In the genomic region with DNA sequence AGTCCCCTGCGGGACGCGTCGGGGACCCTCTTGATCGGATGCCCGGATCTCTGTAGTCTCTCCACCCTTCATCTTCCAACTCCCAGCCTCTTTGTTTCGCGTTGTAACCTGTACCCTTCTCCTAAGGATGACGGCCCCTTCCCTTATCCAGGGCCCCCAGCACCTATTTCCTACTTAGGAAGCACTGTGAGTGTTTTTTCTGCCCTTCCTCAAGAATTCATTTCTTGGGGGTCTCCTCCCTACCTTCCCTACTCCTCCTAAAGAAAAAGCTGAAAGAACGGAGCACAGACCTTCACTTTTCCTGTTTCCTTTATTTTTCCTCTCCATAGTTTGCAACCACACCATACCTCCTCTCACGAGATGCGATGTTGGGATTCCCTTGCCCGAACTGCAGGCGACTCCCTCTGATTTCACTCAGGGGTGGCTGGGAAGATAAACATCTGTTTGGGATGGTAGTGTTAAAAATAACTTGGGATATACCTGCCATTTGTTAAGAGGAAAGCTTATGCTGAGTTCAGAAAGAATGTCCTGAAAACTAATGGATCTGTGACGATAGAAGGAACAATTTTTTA, we compare ENCODE assay signal across 8 cellular contexts. TPM values are rescaled to one million over a fixed set of nuclear protein-coding genes. Genes with fewer than 3 reads are reported as not detected.
DNase-seq lines count a peak whose midpoint lies in the region; ATAC-seq and TF ChIP-seq lines count a peak whose summit lies in the region.

No MANE protein-coding gene starts in this region.

- H3K9me3 Mint-ChIP-seq in CD8-positive, alpha-beta T cell: no peaks in the 10 kb centered on the region
- no peaks in the 10 kb centered on the region for H3K9me3 Mint-ChIP-seq in neural crest cell

- TF ChIP-seq CTCF in CD8-positive, alpha-beta T cell (IDR thresholded peaks at IDR 0.05): no peak
- no peak for TF ChIP-seq CTCF in neural crest cell (conservative IDR thresholded peaks at IDR 0.05)

- no peak for ATAC-seq in CD8-positive, alpha-beta T cell
- ATAC-seq in GM21390 (IDR thresholded peaks at IDR 0.05; ENCODE audit: unreplicated experiment) (no peak), GM21360 (IDR thresholded peaks at IDR 0.05; ENCODE audit: unreplicated experiment) (no peak), HG02840 (IDR thresholded peaks at IDR 0.05; ENCODE audit: low FRiP score, unreplicated experiment) (no peak)

- intact Hi-C loops in CD8-positive, alpha-beta T cell (cut with DNase I, micrococcal nuclease): loop anchor here (5.0 to 10.0 kb wide), 7 partner anchors 70 to 1590 kb away; partner anchors contain the start of genes CCDC15 (in 2 of the 2), CHEK1 (in 2 of the 2), TBRG1 (in 2 of the 2) and TIRAP (in 2 of the 2)

- H3K9me3 ChIP-seq in CD8-positive, alpha-beta T cell (ENCODE audit: low read length): no peaks in the 10 kb centered on the region
- no peaks in the 10 kb centered on the region for H3K9me3 ChIP-seq in effector memory CD4-positive, alpha-beta T cell (ENCODE audit: control insufficient read depth, low read length)

- no peaks in the 10 kb centered on the region for H3K27me3 Mint-ChIP-seq in CD8-positive, alpha-beta T cell (ENCODE audit: low read depth)
- no peaks in the 10 kb centered on the region for H3K27me3 Mint-ChIP-seq in neural crest cell (ENCODE audit: low read depth)

- POLR2A ChIA-PET in CD8-positive, alpha-beta T cell (lab: Charles Lee): interaction anchor here (0.8 to 1.6 kb wide), 3 partner anchors 50 to 71 kb away, joined by 3 to 4 read pairs (median 3); no protein-coding TSS in a partner anchor

- peaks cover 18% of the 10 kb centered on the region for H3K4me1 ChIP-seq in CD8-positive, alpha-beta T cell (ENCODE audit: insufficient read depth, low read length)
- peaks cover 9% of the 10 kb centered on the region for H3K4me1 ChIP-seq in effector memory CD4-positive, alpha-beta T cell (ENCODE audit: control insufficient read depth, insufficient read depth, low read length, poor library complexity, severe bottlenecking)

- H3K4me3 Mint-ChIP-seq in CD8-positive, alpha-beta T cell: peak overlapping the region; percentile 99
- H3K4me3 Mint-ChIP-seq in neural crest cell: peak overlapping the region; percentile 100

- peaks cover 42% of the 10 kb centered on the region for H3K4me1 Mint-ChIP-seq in CD8-positive, alpha-beta T cell (ENCODE audit: low read depth)
- H3K4me1 Mint-ChIP-seq in neural crest cell: peaks cover 37% of the 10 kb centered on the region

- peak overlapping the region; percentile 71 for H3K27ac ChIP-seq in CD8-positive, alpha-beta T cell (ENCODE audit: low read depth, low read length)
- H3K27ac ChIP-seq in effector memory CD4-positive, alpha-beta T cell (ENCODE audit: insufficient read depth, low read length, poor library complexity, severe bottlenecking): peak overlapping the region; percentile 76

- H3K27me3 ChIP-seq in CD8-positive, alpha-beta T cell (ENCODE audit: insufficient read depth, low read length): no peaks in the 10 kb centered on the region
- H3K27me3 ChIP-seq in effector memory CD4-positive, alpha-beta T cell (replicated peaks; ENCODE audit: control insufficient read depth, insufficient read depth, low read length, poor library complexity, severe bottlenecking): no peaks in the 10 kb centered on the region

- CTCF ChIA-PET in CD8-positive, alpha-beta T cell (lab: Charles Lee): interaction anchor here (0.5 to 1.0 kb wide), 2 partner anchors 11 to 19 kb away, joined by 3 read pairs; no protein-coding TSS in a partner anchor

- H3K27ac Mint-ChIP-seq in CD8-positive, alpha-beta T cell: peak overlapping the region; percentile 60
- peak overlapping the region; percentile 90 for H3K27ac Mint-ChIP-seq in neural crest cell (ENCODE audit: unreplicated experiment)

- H3K36me3 ChIP-seq in CD8-positive, alpha-beta T cell (ENCODE audit: insufficient read depth, low read length): no peaks in the 10 kb centered on the region
- peaks cover 8% of the 10 kb centered on the region for H3K36me3 ChIP-seq in effector memory CD4-positive, alpha-beta T cell (ENCODE audit: control insufficient read depth, insufficient read depth, low read length)

- peaks cover 39% of the 10 kb centered on the region for H3K36me3 Mint-ChIP-seq in CD8-positive, alpha-beta T cell
- H3K36me3 Mint-ChIP-seq in neural crest cell (ENCODE audit: low read depth): peaks cover 3% of the 10 kb centered on the region

- peak overlapping the region; percentile 95 for H3K4me3 ChIP-seq in CD8-positive, alpha-beta T cell (ENCODE audit: low read depth, low read length)
- H3K4me3 ChIP-seq in effector memory CD4-positive, alpha-beta T cell (ENCODE audit: insufficient read depth, low read depth, low read length, poor library complexity, severe bottlenecking): peak overlapping the region; percentile 83

- DNase-seq in CD8-positive, alpha-beta T cell: no peak
- DNase-seq in M059J (ENCODE audit: low read depth) (peak; percentile 9), neural crest cell (ENCODE audit: low read depth, low spot score) (no peak), hypothalamus (lab: John Stamatoyannopoulos, UW) (no peak)
- DNase-seq in effector memory CD4-positive, alpha-beta T cell: no peak

RNA-seq across cellular contexts. Expression of gene FAM118B, which starts 0.6 kb away (rescaled TPM):
- total RNA-seq in CD8-positive, alpha-beta T cell: under 1 TPM; 0.64 to 0.79 TPM
- 27.3 and 28.3 TPM in 2 replicates for total RNA-seq in M059J (2014; rRNA removed; shearing (Covaris generic))
- total RNA-seq in neural crest cell: 28.4 and 30.1 TPM in 2 replicates

RNA-seq across cellular contexts. Expression of gene RPUSD4, which starts 0.7 kb away (rescaled TPM):
- 10 to 100 TPM; 42.3 to 43.8 TPM for total RNA-seq in CD8-positive, alpha-beta T cell
- 12.0 and 25.9 TPM in 2 replicates for total RNA-seq in M059J (2014; rRNA removed; shearing (Covaris generic))
- 45.1 and 45.3 TPM in 2 replicates for total RNA-seq in neural crest cell

RNA-seq across cellular contexts. Expression of gene SRPRA, which starts 56.5 kb away (rescaled TPM):
- total RNA-seq in CD8-positive, alpha-beta T cell: 100 to 1,000 TPM; 234 to 242 TPM
- 164 and 167 TPM in 2 replicates for total RNA-seq in M059J (2014; rRNA removed; shearing (Covaris generic))
- 70.2 and 74.6 TPM in 2 replicates for total RNA-seq in neural crest cell

RNA-seq across cellular contexts. Expression of gene FOXRED1, which starts 56.8 kb away (rescaled TPM):
- total RNA-seq in CD8-positive, alpha-beta T cell: 10 to 100 TPM; 27.4 to 30.5 TPM
- total RNA-seq in M059J (2014; rRNA removed; shearing (Covaris generic)): 37.6 and 49.8 TPM in 2 replicates
- total RNA-seq in neural crest cell: 54.3 and 55.0 TPM in 2 replicates

Comparison
In these comparisons a context has a peak if more than half of its experiments do, and no peak if none do; other contexts are left out.
1. RNA of gene FAM118B, which starts 0.6 kb away (total RNA-seq): 28.4 to 30.1 TPM in neural crest cell and 27.3 to 28.3 TPM in M059J; 0.64 to 0.79 TPM in CD8-positive, alpha-beta T cell; every median in the first group is over 10 times any median in the second.